ENCODE assay signal across 14 cellular contexts in the genomic region with DNA sequence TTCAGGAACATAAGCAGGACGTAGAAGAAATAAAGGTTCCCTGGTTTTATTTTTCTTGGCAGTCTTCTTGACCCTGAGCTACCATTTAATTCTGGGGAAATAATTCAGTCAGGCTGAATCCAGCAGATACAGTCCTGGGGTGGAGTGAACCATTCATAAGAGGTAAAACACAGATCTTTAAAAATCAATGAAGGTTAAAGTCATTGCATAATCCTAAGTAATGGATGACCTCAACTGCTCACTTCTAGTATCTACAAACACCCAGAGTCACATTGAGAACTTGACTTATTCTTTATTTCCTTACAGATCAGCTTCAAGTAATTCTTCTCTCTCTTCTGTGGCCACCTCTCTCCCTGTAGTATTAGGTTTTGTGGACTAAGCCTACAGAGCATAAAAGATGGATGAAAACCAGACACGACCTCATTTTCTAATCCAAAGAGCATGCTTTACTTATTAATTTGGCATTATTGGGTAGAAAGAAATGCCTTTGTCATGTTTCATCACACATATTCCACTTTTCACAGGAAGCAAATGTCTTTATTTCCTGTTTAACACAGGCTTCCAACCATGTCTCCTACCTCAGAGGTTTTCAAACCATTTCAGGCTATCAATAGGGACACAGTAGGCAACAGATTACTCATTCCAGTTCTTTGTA.
DNase-seq lines count a peak whose midpoint lies in the region; ATAC-seq, FAIRE-seq and TF ChIP-seq lines count a peak whose summit lies in the region.
"Had no signal": no experiment of that assay in that cellular context is flagged by ENCODE, and none has a peak within 500 bp of the region (broad histone marks: within the 10 kb centered on the region; RNA-seq: fewer than 3 reads in every experiment).

No MANE protein-coding gene starts in this region.

- CTCF ChIA-PET in activated CD4-positive, alpha-beta T cell treated with anti-CD3 and anti-CD28 coated beads, Interleukin-2, amount 10 ng/mL, durations not matched to agents 7 days and 5 days (lab: Charles Lee), result no interaction called here

- H3K4me3 ChIP-seq in HFF-Myc (replicated peaks; ENCODE audit: low read depth, low read length), result no peak overlapping the region
- no peak overlapping the region for H3K4me3 ChIP-seq in adipocyte (ENCODE audit: low read length)
- no peak overlapping the region for H3K4me3 ChIP-seq in fibroblast of mammary gland (ENCODE audit: control insufficient read depth, low read depth, low read length)
- H3K4me3 ChIP-seq in skeletal muscle cell (ENCODE audit: low read depth, low read length), result no peak overlapping the region
- H3K4me3 ChIP-seq in pancreas, result no peak overlapping the region

- H3K27ac Mint-ChIP-seq in activated CD4-positive, alpha-beta T cell treated with anti-CD3 and anti-CD28 coated beads, Interleukin-2, amount 10 ng/mL, durations not matched to agents 7 days and 5 days, result no peak overlapping the region
- H3K27ac Mint-ChIP-seq: CD8-positive, alpha-beta memory T cell; T-helper 1 cell treated with Interleukin-12 subunit alpha and Interleukin-12 subunit beta and Interleukin-4 antibody, amounts not matched to agents 30 μg/mL and 1 μg/mL, for 36 hours had no signal

- no peaks in the 10 kb centered on the region for H3K36me3 Mint-ChIP-seq in activated CD4-positive, alpha-beta T cell treated with anti-CD3 and anti-CD28 coated beads, Interleukin-2, amount 10 ng/mL, durations not matched to agents 7 days and 5 days (ENCODE audit: low read depth)
- H3K36me3 Mint-ChIP-seq: CD8-positive, alpha-beta memory T cell had no signal

- H3K9me3 Mint-ChIP-seq in activated CD4-positive, alpha-beta T cell treated with anti-CD3 and anti-CD28 coated beads, Interleukin-2, amount 10 ng/mL, durations not matched to agents 7 days and 5 days, result no peaks in the 10 kb centered on the region
- H3K9me3 Mint-ChIP-seq: T-helper 1 cell treated with Interleukin-12 subunit alpha and Interleukin-12 subunit beta and Interleukin-4 antibody, amounts not matched to agents 30 μg/mL and 1 μg/mL, for 36 hours had no signal

- H3K27me3 Mint-ChIP-seq in activated CD4-positive, alpha-beta T cell treated with anti-CD3 and anti-CD28 coated beads, Interleukin-2, amount 10 ng/mL, durations not matched to agents 7 days and 5 days, result peaks cover 3% of the 10 kb centered on the region

- no peaks in the 10 kb centered on the region for H3K4me1 Mint-ChIP-seq in activated CD4-positive, alpha-beta T cell treated with anti-CD3 and anti-CD28 coated beads, Interleukin-2, amount 10 ng/mL, durations not matched to agents 7 days and 5 days
- H3K4me1 Mint-ChIP-seq: CD8-positive, alpha-beta memory T cell had no signal

- POLR2A ChIA-PET in activated CD4-positive, alpha-beta T cell treated with anti-CD3 and anti-CD28 coated beads, Interleukin-2, amount 10 ng/mL, durations not matched to agents 7 days and 5 days (lab: Charles Lee), result no interaction called here

- DNase-seq in HFF-Myc (ENCODE audit: extremely low read depth, low read depth) (peak; percentile 44), adipocyte (ENCODE audit: low read depth) (peak; percentile 10), fibroblast of mammary gland (ENCODE audit: low read depth) (peak; percentile 73), skeletal muscle cell (ENCODE audit: low read depth) (peak; percentile 56), pancreas (no peak), NCI-H1105 treated with DMSO at 0.1 percent for 48 hours (lab: John Stamatoyannopoulos, UW) (no peak)
- DNase-seq in activated CD4-positive, alpha-beta T cell treated with anti-CD3 and anti-CD28 coated beads, Interleukin-2, amount 10 ng/mL, durations not matched to agents 7 days and 5 days, result no peak
- DNase-seq in activated CD8-positive, alpha-beta memory T cell treated with anti-CD3 and anti-CD28 coated beads, Interleukin-2, amount 50 U/mL, for 4 hours, result no peak
- DNase-seq: caudate nucleus; CD8-positive, alpha-beta memory T cell; NCI-H187; NCI-H526 treated with DMSO at 0.1 percent for 48 hours had no signal

- H3K27me3 ChIP-seq in adipocyte (replicated peaks; ENCODE audit: control insufficient read depth, insufficient read depth, low read length), result no peaks in the 10 kb centered on the region
- no peaks in the 10 kb centered on the region for H3K27me3 ChIP-seq in pancreas

- no peak for TF ChIP-seq CTCF in HFF-Myc (IDR thresholded peaks at IDR 0.05; ENCODE audit: low read depth, low read length, missing control alignments)
- no peak for TF ChIP-seq CTCF in fibroblast of mammary gland (conservative IDR thresholded peaks at IDR 0.05; ENCODE audit: control insufficient read depth, insufficient read depth, low read depth, low read length)
- no peak for TF ChIP-seq CTCF in pancreas (IDR thresholded peaks at IDR 0.05)

- no peaks in the 10 kb centered on the region for H3K36me3 ChIP-seq in adipocyte (ENCODE audit: control insufficient read depth, insufficient read depth, low read length, severe bottlenecking)
- no peaks in the 10 kb centered on the region for H3K36me3 ChIP-seq in pancreas

- no peak overlapping the region for H3K9ac ChIP-seq in adipocyte (ENCODE audit: low read length)

- H3K4me3 Mint-ChIP-seq in activated CD4-positive, alpha-beta T cell treated with anti-CD3 and anti-CD28 coated beads, Interleukin-2, amount 10 ng/mL, durations not matched to agents 7 days and 5 days, result no peak overlapping the region
- H3K4me3 Mint-ChIP-seq: CD8-positive, alpha-beta memory T cell; T-helper 1 cell treated with Interleukin-12 subunit alpha and Interleukin-12 subunit beta and Interleukin-4 antibody, amounts not matched to agents 30 μg/mL and 1 μg/mL, for 36 hours had no signal

- H3K9me3 ChIP-seq in adipocyte (ENCODE audit: control insufficient read depth, low read length) (no peaks in the 10 kb centered on the region), pancreas (no peaks in the 10 kb centered on the region)

- 45 to 48% methylated on average over 2 of the region's 2 CpGs for WGBS in pancreas, 2 donors

- FAIRE-seq in pancreas (lab: Jason Lieb, UNC), result no peak

- H3K27ac ChIP-seq in pancreas, result no peak overlapping the region

- no peak for ATAC-seq in pancreas
- ATAC-seq: activated CD4-positive, CD25-positive, alpha-beta regulatory T cell treated with anti-CD3 and anti-CD28 coated beads, Interleukin-2, amount 50 U/mL, for 24 hours had no signal

- H3K4me1 ChIP-seq in adipocyte (ENCODE audit: control insufficient read depth, insufficient read depth, low read length) (peaks cover 5% of the 10 kb centered on the region), pancreas (no peaks in the 10 kb centered on the region)

- intact Hi-C loops in pancreas (cut with DNase I), result loop anchor here in 2 of 3 donors (10.0 kb wide), 2 partner anchors 740 to 750 kb away; partner anchors contain the start of gene LSMEM1 (in 1 of the 2)

Comparison
In these comparisons a context has a peak if more than half of its experiments do, and no peak if none do; other contexts are left out.
1. DNase-seq: peak in HFF-Myc (single experiment), adipocyte (single experiment), fibroblast of mammary gland (single experiment) and skeletal muscle cell (single experiment); none in pancreas (0 of 6), NCI-H1105 treated with DMSO at 0.1 percent for 48 hours (single experiment), activated CD4-positive, alpha-beta T cell treated with anti-CD3 and anti-CD28 coated beads, Interleukin-2, amount 10 ng/mL, durations not matched to agents 7 days and 5 days (single experiment) and activated CD8-positive, alpha-beta memory T cell treated with anti-CD3 and anti-CD28 coated beads, Interleukin-2, amount 50 U/mL, for 4 hours (single experiment).